Comparison of ENCODE assay signal across 16 cellular contexts in the genomic region with DNA sequence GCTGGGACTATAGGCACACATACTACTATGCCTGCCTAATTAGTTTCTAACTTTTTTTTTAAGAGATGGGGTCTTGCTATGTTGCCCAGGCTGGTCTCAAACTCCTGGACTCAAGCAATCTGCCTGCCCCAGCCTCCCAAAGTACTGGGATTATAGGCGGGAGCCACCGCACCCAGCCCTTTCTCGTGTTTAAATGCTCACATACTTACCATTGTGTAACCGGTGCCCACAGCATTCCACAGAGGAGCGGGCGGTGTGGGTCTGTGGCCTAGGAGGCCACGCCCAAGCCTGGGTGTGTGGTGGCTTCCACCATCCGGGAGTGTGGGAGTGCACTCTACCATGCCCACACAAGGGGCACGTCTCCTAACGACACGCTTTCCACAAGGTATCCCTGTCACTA. TPM values are rescaled to one million over a fixed set of nuclear protein-coding genes. Genes with fewer than 3 reads are reported as not detected.
DNase-seq lines count a peak whose midpoint lies in the region; ATAC-seq and TF ChIP-seq lines count a peak whose summit lies in the region.
"Had no signal": no experiment of that assay in that cellular context is flagged by ENCODE, and none has a peak within 500 bp of the region (broad histone marks: within the 10 kb centered on the region; RNA-seq: fewer than 3 reads in every experiment).

No MANE protein-coding gene starts in this region.

- TF ChIP-seq CTCF in WTC11 (IDR thresholded peaks at IDR 0.05) (no peak), left lung (IDR thresholded peaks at IDR 0.05) (no peak), WERI-Rb-1 (IDR thresholded peaks at IDR 0.05; ENCODE audit: low read depth, low read length) (no peak)

- H3K27me3 ChIP-seq in H7 (ENCODE audit: control insufficient read depth, insufficient read depth, low read length) (no peaks in the 10 kb centered on the region), left lung (no peaks in the 10 kb centered on the region), WERI-Rb-1 (ENCODE audit: insufficient read depth, low read depth, severe bottlenecking) (no peaks in the 10 kb centered on the region)

- ATAC-seq in WTC11, result no peak
- no peak for ATAC-seq in HG03039 (IDR thresholded peaks at IDR 0.05; ENCODE audit: unreplicated experiment)
- no peak for ATAC-seq in left lung

- H3K36me3 ChIP-seq in H7 (replicated peaks; ENCODE audit: control insufficient read depth, insufficient read depth, low read length), result no peaks in the 10 kb centered on the region; the same call in none of the 2 replicates
- peaks cover 0 to 24% of the 10 kb centered on the region in 2 donors for H3K36me3 ChIP-seq in left lung
- H3K36me3 ChIP-seq in WERI-Rb-1, result peaks cover 64% of the 10 kb centered on the region

- intact Hi-C loops in left lung (cut with DNase I), result no loop called here

- H3K36me3 Mint-ChIP-seq in WTC11, result peaks cover 3% of the 10 kb centered on the region

- H3K9me3 ChIP-seq in left lung (no peaks in the 10 kb centered on the region), WERI-Rb-1 (ENCODE audit: severe bottlenecking) (no peaks in the 10 kb centered on the region)

- DNase-seq in A172 (ENCODE audit: low spot score), result peak; percentile 44
- DNase-seq in H7, result peak; percentile 26
- DNase-seq in WTC11 (ENCODE audit: low spot score), result no peak
- peak; percentile 39 for DNase-seq in iris pigment epithelial cell (ENCODE audit: low read depth)
- DNase-seq in NCI-H187 treated with DMSO at 0.1 percent for 48 hours (lab: John Stamatoyannopoulos, UW), result no peak
- no peak for DNase-seq in left lung
- DNase-seq in WERI-Rb-1, result no peak
- DNase-seq: 8988T, COR-L47, MV-4-11, NCI-H1436, NCI-H2081, NCI-H510A treated with DMSO at 0.1 percent for 48 hours, PC-9 had no signal

- no peaks in the 10 kb centered on the region for H3K9me3 Mint-ChIP-seq in WTC11
- H3K9me3 Mint-ChIP-seq: CD14-positive monocyte had no signal

- no peak overlapping the region; the same call in 1 of the 2 replicates for H3K27ac Mint-ChIP-seq in WTC11
- H3K27ac Mint-ChIP-seq: CD14-positive monocyte had no signal

- peaks cover 9% of the 10 kb centered on the region for H3K4me1 Mint-ChIP-seq in WTC11

- CTCF ChIA-PET in WTC11 (lab: Charles Lee), result no interaction called here

- POLR2A ChIA-PET in WTC11 (lab: Charles Lee), result no interaction called here

- H3K4me3 ChIP-seq in H7 (ENCODE audit: insufficient read depth, low read depth, low read length) (no peak overlapping the region), left lung (no peak overlapping the region), WERI-Rb-1 (ENCODE audit: low read depth, low read length) (no peak overlapping the region)
- H3K4me3 ChIP-seq: PC-9 had no signal

- no peaks in the 10 kb centered on the region for H3K27me3 Mint-ChIP-seq in WTC11 (ENCODE audit: low read depth)

- H3K4me1 ChIP-seq in left lung, result peaks cover 0 to 5% of the 10 kb centered on the region in 2 donors

- H3K27ac ChIP-seq in left lung, result no peak overlapping the region
- no peak overlapping the region for H3K27ac ChIP-seq in WERI-Rb-1
- H3K27ac ChIP-seq: PC-9 had no signal

- H3K4me3 Mint-ChIP-seq in WTC11, result no peak overlapping the region
- H3K4me3 Mint-ChIP-seq: CD14-positive monocyte had no signal

TF ChIP-seq in WTC11, 78 proteins besides CTCF, POLR2A, EP300 and RAD21:
- peak; percentile 77 for TF ChIP-seq ZNF121 (CRISPR knock-in tag; IDR thresholded peaks at IDR 0.05)
- TF ChIP-seq OVOL2 (CRISPR knock-in tag; IDR thresholded peaks at IDR 0.05; ENCODE audit: borderline replicate concordance), result no peak

RNA-seq across cellular contexts. Expression of a gene that starts 7.7 kb away (rescaled TPM):
- 232 and 348 TPM in 2 replicates for total RNA-seq in A172 (2014; rRNA removed; shearing (Covaris generic))
- total RNA-seq in H7 (2014; rRNA removed; shearing (Covaris generic)), result 204 and 229 TPM in 2 replicates
- 204 to 216 TPM (median 212 TPM) in 3 replicates for total RNA-seq in WTC11 (2021)
- 10 to 100 TPM; 35.1 to 40.5 TPM for total RNA-seq in left lung

RNA-seq across cellular contexts. Expression of a gene that starts 21.6 kb away (rescaled TPM):
- total RNA-seq in A172 (2014; rRNA removed; shearing (Covaris generic)), result 85.0 and 110 TPM in 2 replicates
- 176 and 179 TPM in 2 replicates for total RNA-seq in H7 (2014; rRNA removed; shearing (Covaris generic))
- total RNA-seq in WTC11 (2021) (296 to 342 TPM (median 309 TPM) in 3 replicates), left lung (10 to 100 TPM; 69.1 to 98.0 TPM)

RNA-seq across cellular contexts. Expression of a gene that starts 26.9 kb away (rescaled TPM):
- 92.7 and 97.6 TPM in 2 replicates for total RNA-seq in A172 (2014; rRNA removed; shearing (Covaris generic))
- 29.4 and 39.9 TPM in 2 replicates for total RNA-seq in H7 (2014; rRNA removed; shearing (Covaris generic))
- total RNA-seq in WTC11 (2021) (17.9 to 27.5 TPM (median 23.2 TPM) in 3 replicates), left lung (10 to 100 TPM; 54.0 to 73.5 TPM)

Comparison
In these comparisons a context has a peak if more than half of its experiments do, and no peak if none do; other contexts are left out.
1. DNase-seq: peak in A172 (single experiment), H7 (single experiment) and iris pigment epithelial cell (single experiment); none in WTC11 (single experiment), NCI-H187 treated with DMSO at 0.1 percent for 48 hours (single experiment), left lung (0 of 2) and WERI-Rb-1 (single experiment).